ENCODE assay signal across 1 cellular context in genomic region chr4:114964016-114964415, GRCh38.
TF ChIP-seq lines count a peak whose summit lies in the region.

No MANE protein-coding gene starts in this region.

TF ChIP-seq in GM23338, 12 proteins besides CTCF, POLR2A, EP300 and RAD21 (continued from another document):
- no peak for TF ChIP-seq EZH2 (IDR thresholded peaks at IDR 0.05; ENCODE audit: low read depth, unreplicated experiment)
- no peak for TF ChIP-seq ETS1 (IDR thresholded peaks at IDR 0.05)
- TF ChIP-seq POLR2AphosphoS5 (IDR thresholded peaks at IDR 0.05; ENCODE audit: low read depth), result no peak
